ENCODE assay signal across 12 cellular contexts in the genomic region with DNA sequence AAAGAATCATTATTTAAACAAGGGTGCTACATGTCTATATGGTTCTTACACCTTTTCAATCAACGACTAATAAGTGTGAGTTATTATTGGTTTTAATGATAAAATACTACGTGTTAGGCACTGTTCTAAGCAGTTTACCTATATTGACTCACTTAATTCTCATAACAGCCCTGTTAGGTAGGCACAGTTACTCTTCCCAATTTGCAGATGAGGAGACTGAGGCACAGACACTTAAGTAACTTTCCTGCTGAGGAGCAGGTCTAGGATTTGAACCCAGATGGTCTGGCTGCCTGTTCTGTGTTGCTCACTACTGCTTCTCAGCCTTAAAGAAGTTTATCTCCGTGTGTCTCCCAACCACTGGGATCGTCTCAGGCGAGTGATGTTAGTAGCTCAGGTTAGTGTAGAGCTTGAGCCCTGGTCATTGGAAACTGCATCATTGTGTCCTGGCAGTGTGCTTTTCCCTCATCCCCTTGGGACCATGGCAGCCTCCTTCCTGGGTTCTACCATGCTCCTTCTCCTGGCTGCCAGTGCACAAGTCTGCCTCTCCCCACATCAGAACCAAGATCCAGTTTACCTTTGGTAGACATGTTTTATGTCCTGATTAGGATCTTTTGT. TPM values are rescaled to one million over a fixed set of nuclear protein-coding genes. Genes with fewer than 3 reads are reported as not detected.
"Had no signal": no experiment of that assay in that cellular context is flagged by ENCODE, and none has a peak within 500 bp of the region (broad histone marks: within the 10 kb centered on the region; RNA-seq: fewer than 3 reads in every experiment).

No MANE protein-coding gene starts in this region.

- H3K27me3 ChIP-seq: adrenal gland, hepatocyte, tibial nerve had no signal

- H3K9me3 Mint-ChIP-seq: activated B cell treated with CpG ODN at 0.5 μM for 24 hours; activated CD4-positive, alpha-beta T cell treated with anti-CD3 and anti-CD28 coated beads, Interleukin-2, amount 10 ng/mL, durations not matched to agents 7 days and 5 days had no signal

- H3K27me3 Mint-ChIP-seq: activated B cell treated with CpG ODN at 0.5 μM for 24 hours; activated CD4-positive, alpha-beta T cell treated with anti-CD3 and anti-CD28 coated beads, Interleukin-2, amount 10 ng/mL, durations not matched to agents 7 days and 5 days had no signal

- H3K9me3 ChIP-seq: adrenal gland, tibial nerve had no signal

- H3K36me3 ChIP-seq: adrenal gland had no signal

- H3K4me1 ChIP-seq: adrenal gland, parathyroid adenoma had no signal

- DNase-seq: activated B cell treated with CpG ODN at 0.5 μM for 24 hours; activated CD4-positive, alpha-beta T cell treated with anti-CD3 and anti-CD28 coated beads, Interleukin-2, amount 10 ng/mL, durations not matched to agents 7 days and 5 days; activated gamma-delta T cell treated with Interleukin-2 at 50 U/mL for 16 hours; activated T-cell treated with anti-CD3 and anti-CD28 coated beads, Interleukin-2, amount 50 U/mL, for 48 hours; adrenal gland; caudate nucleus; kidney glomerular epithelial cell; small intestine had no signal

- H3K27ac Mint-ChIP-seq: activated B cell treated with CpG ODN at 0.5 μM for 24 hours; activated CD4-positive, alpha-beta T cell treated with anti-CD3 and anti-CD28 coated beads, Interleukin-2, amount 10 ng/mL, durations not matched to agents 7 days and 5 days had no signal

- H3K4me3 Mint-ChIP-seq: activated B cell treated with CpG ODN at 0.5 μM for 24 hours; activated CD4-positive, alpha-beta T cell treated with anti-CD3 and anti-CD28 coated beads, Interleukin-2, amount 10 ng/mL, durations not matched to agents 7 days and 5 days had no signal

- H3K27ac ChIP-seq: adrenal gland, hepatocyte, parathyroid adenoma, tibial nerve had no signal

- H3K4me3 ChIP-seq: adrenal gland, hepatocyte, tibial nerve had no signal

RNA-seq across cellular contexts. Expression of a gene that starts 46.7 kb away (rescaled TPM):
- total RNA-seq: epithelial cell of proximal tubule, hepatocyte, tibial nerve had no signal
- polyA plus RNA-seq: hepatocyte had no signal
